18 cellular contexts compared by ENCODE assay signal in the genomic region with DNA sequence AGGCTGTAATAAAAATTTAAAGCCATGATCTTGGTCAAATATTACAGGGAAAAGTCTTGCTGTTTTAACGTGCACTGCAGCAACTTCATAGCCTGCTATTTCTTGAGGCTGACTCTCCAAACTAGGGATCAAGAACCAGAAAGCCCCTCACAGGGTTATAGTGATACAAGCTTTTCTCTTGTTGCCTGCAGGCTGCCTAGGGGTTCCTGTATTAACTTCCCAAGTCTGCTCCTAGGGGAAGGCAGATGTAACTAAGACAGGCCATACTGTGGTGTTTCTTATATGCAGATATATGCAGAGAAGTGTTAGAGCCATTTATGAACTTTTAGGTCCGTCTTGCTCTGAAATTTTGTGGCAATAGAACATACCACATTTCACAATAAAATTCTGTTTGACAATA.
DNase-seq lines count a peak whose midpoint lies in the region; ATAC-seq and TF ChIP-seq lines count a peak whose summit lies in the region.
"Had no signal": no experiment of that assay in that cellular context is flagged by ENCODE, and none has a peak within 500 bp of the region (broad histone marks: within the 10 kb centered on the region; RNA-seq: fewer than 3 reads in every experiment).

No MANE protein-coding gene starts in this region.

- H3K27me3 ChIP-seq in H7 (ENCODE audit: control insufficient read depth, insufficient read depth, low read length) = no peaks in the 10 kb centered on the region
- H3K27me3 ChIP-seq: BLaER1 treated with 17β-estradiol and CSF1 and Interleukin-3, amounts not matched to agents 10 nM and 100 nM had no signal

- POLR2A ChIA-PET in WTC11 (lab: Charles Lee) = no interaction called here

- H3K4me1 Mint-ChIP-seq in WTC11 = peaks cover 4% of the 10 kb centered on the region; the same call in 1 of the 2 replicates
- H3K4me1 Mint-ChIP-seq in nephron = no peaks in the 10 kb centered on the region
- H3K4me1 Mint-ChIP-seq in activated T-helper 17 cell treated with anti-CD3 and anti-CD28 coated beads, Interleukin-2, amount 50 U/mL, for 72 hours = no peaks in the 10 kb centered on the region
- H3K4me1 Mint-ChIP-seq: B cell, IgD-negative memory B cell had no signal

- TF ChIP-seq CTCF in WTC11 (IDR thresholded peaks at IDR 0.05) (no peak), nephron (IDR thresholded peaks at IDR 0.05; ENCODE audit: unreplicated experiment in 3 of 3) (no peak)

- H3K9me3 Mint-ChIP-seq in WTC11 (no peaks in the 10 kb centered on the region), nephron (no peaks in the 10 kb centered on the region)
- no peaks in the 10 kb centered on the region for H3K9me3 Mint-ChIP-seq in activated T-helper 17 cell treated with anti-CD3 and anti-CD28 coated beads, Interleukin-2, amount 50 U/mL, for 72 hours
- H3K9me3 Mint-ChIP-seq: CD8-positive, alpha-beta T cell; IgD-negative memory B cell had no signal

- no peak overlapping the region for H3K4me3 Mint-ChIP-seq in WTC11
- H3K4me3 Mint-ChIP-seq in nephron = no peak overlapping the region
- no peak overlapping the region for H3K4me3 Mint-ChIP-seq in activated T-helper 17 cell treated with anti-CD3 and anti-CD28 coated beads, Interleukin-2, amount 50 U/mL, for 72 hours
- H3K4me3 Mint-ChIP-seq: B cell; CD8-positive, alpha-beta T cell; IgD-negative memory B cell had no signal

- H3K4me3 ChIP-seq in H7 (ENCODE audit: insufficient read depth, low read depth, low read length) = no peak overlapping the region
- H3K4me3 ChIP-seq: BLaER1 treated with 17β-estradiol and CSF1 and Interleukin-3, amounts not matched to agents 10 nM and 100 nM; GM23248 had no signal

- no peaks in the 10 kb centered on the region for H3K36me3 ChIP-seq in H7 (replicated peaks; ENCODE audit: control insufficient read depth, insufficient read depth, low read length)
- H3K36me3 ChIP-seq: BLaER1 treated with 17β-estradiol and CSF1 and Interleukin-3, amounts not matched to agents 10 nM and 100 nM had no signal

- no peaks in the 10 kb centered on the region for H3K36me3 Mint-ChIP-seq in WTC11
- no peaks in the 10 kb centered on the region for H3K36me3 Mint-ChIP-seq in nephron (ENCODE audit: low read depth)
- H3K36me3 Mint-ChIP-seq in activated T-helper 17 cell treated with anti-CD3 and anti-CD28 coated beads, Interleukin-2, amount 50 U/mL, for 72 hours (ENCODE audit: low read depth) = no peaks in the 10 kb centered on the region
- H3K36me3 Mint-ChIP-seq: CD8-positive, alpha-beta T cell; IgD-negative memory B cell had no signal

- H3K27ac Mint-ChIP-seq in WTC11 (no peak overlapping the region), nephron (peak overlapping the region in 2 of 3 experiments; percentile 29 to 32)
- no peak overlapping the region for H3K27ac Mint-ChIP-seq in activated T-helper 17 cell treated with anti-CD3 and anti-CD28 coated beads, Interleukin-2, amount 50 U/mL, for 72 hours
- H3K27ac Mint-ChIP-seq: B cell; CD8-positive, alpha-beta T cell; IgD-negative memory B cell had no signal

- peak; percentile 94 for ATAC-seq in WTC11
- no peak for ATAC-seq in activated T-helper 17 cell treated with anti-CD3 and anti-CD28 coated beads, Interleukin-2, amount 50 U/mL, for 72 hours (replicated peaks)
- no peak for ATAC-seq in GM21825 (IDR thresholded peaks at IDR 0.05; ENCODE audit: unreplicated experiment)
- ATAC-seq in GM21717 (IDR thresholded peaks at IDR 0.05; ENCODE audit: unreplicated experiment) = no peak
- ATAC-seq: CD8-positive, alpha-beta T cell; HepG2 had no signal

- CTCF ChIA-PET in WTC11 (lab: Charles Lee) = no interaction called here

- H3K27me3 Mint-ChIP-seq in WTC11 (ENCODE audit: low read depth) = no peaks in the 10 kb centered on the region
- H3K27me3 Mint-ChIP-seq in nephron (ENCODE audit: low read depth) = no peaks in the 10 kb centered on the region
- peaks cover 3% of the 10 kb centered on the region for H3K27me3 Mint-ChIP-seq in activated T-helper 17 cell treated with anti-CD3 and anti-CD28 coated beads, Interleukin-2, amount 50 U/mL, for 72 hours
- H3K27me3 Mint-ChIP-seq: B cell, IgD-negative memory B cell had no signal

- DNase-seq in H7 = peak; percentile 1
- no peak for DNase-seq in WTC11 (ENCODE audit: low spot score)
- peak; percentile 6 for DNase-seq in iPS-NIHi11 (ENCODE audit: low spot score)
- no peak for DNase-seq in DMS114 treated with DMSO at 0.1 percent for 48 hours (lab: John Stamatoyannopoulos, UW; ENCODE audit: unreplicated experiment)
- DNase-seq: Calu3; CD8-positive, alpha-beta T cell; DMS53; DND-41; GM23248; KBM-7 had no signal

TF ChIP-seq in WTC11, 78 proteins besides CTCF, POLR2A, EP300 and RAD21 (continues in another document):
- no peak for TF ChIP-seq ESRRA (CRISPR knock-in tag; IDR thresholded peaks at IDR 0.05; ENCODE audit: borderline replicate concordance)
- TF ChIP-seq ZNF317 (CRISPR knock-in tag; IDR thresholded peaks at IDR 0.05; ENCODE audit: borderline replicate concordance, low read depth) = no peak
- TF ChIP-seq, protein P1, sequence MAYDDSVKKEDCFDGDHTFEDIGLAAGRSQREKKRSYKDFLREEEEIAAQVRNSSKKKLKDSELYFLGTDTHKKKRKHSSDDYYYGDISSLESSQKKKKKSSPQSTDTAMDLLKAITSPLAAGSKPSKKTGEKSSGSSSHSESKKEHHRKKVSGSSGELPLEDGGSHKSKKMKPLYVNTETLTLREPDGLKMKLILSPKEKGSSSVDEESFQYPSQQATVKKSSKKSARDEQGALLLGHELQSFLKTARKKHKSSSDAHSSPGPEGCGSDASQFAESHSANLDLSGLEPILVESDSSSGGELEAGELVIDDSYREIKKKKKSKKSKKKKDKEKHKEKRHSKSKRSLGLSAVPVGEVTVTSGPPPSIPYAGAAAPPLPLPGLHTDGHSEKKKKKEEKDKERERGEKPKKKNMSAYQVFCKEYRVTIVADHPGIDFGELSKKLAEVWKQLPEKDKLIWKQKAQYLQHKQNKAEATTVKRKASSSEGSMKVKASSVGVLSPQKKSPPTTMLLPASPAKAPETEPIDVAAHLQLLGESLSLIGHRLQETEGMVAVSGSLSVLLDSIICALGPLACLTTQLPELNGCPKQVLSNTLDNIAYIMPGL (CRISPR knock-in tag; IDR thresholded peaks at IDR 0.05) = no peak
- TF ChIP-seq, protein P2, sequence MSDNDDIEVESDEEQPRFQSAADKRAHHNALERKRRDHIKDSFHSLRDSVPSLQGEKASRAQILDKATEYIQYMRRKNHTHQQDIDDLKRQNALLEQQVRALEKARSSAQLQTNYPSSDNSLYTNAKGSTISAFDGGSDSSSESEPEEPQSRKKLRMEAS (CRISPR knock-in tag; IDR thresholded peaks at IDR 0.05) = no peak
- no peak for TF ChIP-seq GABPB1 (CRISPR knock-in tag; IDR thresholded peaks at IDR 0.05)
- no peak for TF ChIP-seq ZNF263 (CRISPR knock-in tag; IDR thresholded peaks at IDR 0.05; ENCODE audit: low read depth)
- TF ChIP-seq, protein P3, sequence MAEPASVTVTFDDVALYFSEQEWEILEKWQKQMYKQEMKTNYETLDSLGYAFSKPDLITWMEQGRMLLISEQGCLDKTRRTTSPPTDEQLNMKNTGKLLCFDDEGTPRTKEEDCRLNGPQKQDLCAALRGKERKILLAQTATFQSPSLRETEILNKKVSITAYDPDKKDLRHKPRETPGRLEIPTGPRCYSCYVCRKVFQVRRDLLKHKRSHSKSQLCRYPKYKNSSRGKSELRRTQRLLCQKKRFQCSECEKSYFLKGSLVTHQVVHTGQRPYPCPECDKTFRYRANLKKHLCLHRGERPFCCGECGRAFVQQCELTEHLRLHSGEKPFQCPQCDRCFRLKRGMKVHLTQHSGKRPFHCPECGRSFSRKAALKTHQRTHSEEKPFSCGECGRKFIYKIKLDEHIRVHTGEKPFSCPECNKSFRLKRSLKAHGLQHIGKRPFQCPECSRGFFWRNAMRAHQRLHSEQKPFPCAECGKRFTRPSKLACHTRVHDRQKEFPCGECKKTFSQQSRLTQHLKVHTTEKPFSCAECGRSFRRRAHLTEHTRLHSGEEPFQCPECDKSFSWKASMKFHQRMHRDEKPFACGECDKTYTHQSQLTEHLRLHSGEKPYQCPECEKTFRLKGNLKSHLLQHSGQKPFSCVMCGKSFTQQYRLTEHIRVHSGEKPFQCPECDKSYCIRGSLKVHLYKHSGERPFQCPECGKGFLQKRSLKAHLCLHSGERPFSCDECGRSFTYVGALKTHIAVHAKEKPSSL (CRISPR knock-in tag; conservative IDR thresholded peaks at IDR 0.05) = no peak
- no peak for TF ChIP-seq KAT7 (CRISPR knock-in tag; IDR thresholded peaks at IDR 0.05; ENCODE audit: borderline replicate concordance)
- no peak for TF ChIP-seq SOX15 (CRISPR knock-in tag; IDR thresholded peaks at IDR 0.05)
- TF ChIP-seq, protein P4, sequence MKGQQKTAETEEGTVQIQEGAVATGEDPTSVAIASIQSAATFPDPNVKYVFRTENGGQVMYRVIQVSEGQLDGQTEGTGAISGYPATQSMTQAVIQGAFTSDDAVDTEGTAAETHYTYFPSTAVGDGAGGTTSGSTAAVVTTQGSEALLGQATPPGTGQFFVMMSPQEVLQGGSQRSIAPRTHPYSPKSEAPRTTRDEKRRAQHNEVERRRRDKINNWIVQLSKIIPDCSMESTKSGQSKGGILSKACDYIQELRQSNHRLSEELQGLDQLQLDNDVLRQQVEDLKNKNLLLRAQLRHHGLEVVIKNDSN (CRISPR knock-in tag; IDR thresholded peaks at IDR 0.05) = no peak
- no peak for TF ChIP-seq OVOL2 (CRISPR knock-in tag; IDR thresholded peaks at IDR 0.05; ENCODE audit: borderline replicate concordance)
- TF ChIP-seq, protein P5, sequence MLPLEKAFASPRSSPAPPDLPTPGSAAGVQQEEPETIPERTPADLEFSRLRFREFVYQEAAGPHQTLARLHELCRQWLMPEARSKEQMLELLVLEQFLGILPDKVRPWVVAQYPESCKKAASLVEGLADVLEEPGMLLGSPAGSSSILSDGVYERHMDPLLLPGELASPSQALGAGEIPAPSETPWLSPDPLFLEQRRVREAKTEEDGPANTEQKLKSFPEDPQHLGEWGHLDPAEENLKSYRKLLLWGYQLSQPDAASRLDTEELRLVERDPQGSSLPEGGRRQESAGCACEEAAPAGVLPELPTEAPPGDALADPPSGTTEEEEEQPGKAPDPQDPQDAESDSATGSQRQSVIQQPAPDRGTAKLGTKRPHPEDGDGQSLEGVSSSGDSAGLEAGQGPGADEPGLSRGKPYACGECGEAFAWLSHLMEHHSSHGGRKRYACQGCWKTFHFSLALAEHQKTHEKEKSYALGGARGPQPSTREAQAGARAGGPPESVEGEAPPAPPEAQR (CRISPR knock-in tag; IDR thresholded peaks at IDR 0.05) = no peak
- no peak for TF ChIP-seq TP53 (CRISPR knock-in tag; IDR thresholded peaks at IDR 0.05)
- no peak for TF ChIP-seq ZNF671 (CRISPR knock-in tag; IDR thresholded peaks at IDR 0.05)

Comparison
In these comparisons a context has a peak if more than half of its experiments do, and no peak if none do; other contexts are left out.
1. DNase-seq: peak in H7 (single experiment) and iPS-NIHi11 (single experiment); none in WTC11 (single experiment) and DMS114 treated with DMSO at 0.1 percent for 48 hours (single experiment).
2. H3K27ac Mint-ChIP-seq: peak in nephron (2 of 3); none in WTC11 (single experiment) and activated T-helper 17 cell treated with anti-CD3 and anti-CD28 coated beads, Interleukin-2, amount 50 U/mL, for 72 hours (single experiment).